Comparison of ENCODE assay signal across 9 cellular contexts in genomic region chrX:30593435-30594200, GRCh38. TPM values are rescaled to one million over a fixed set of nuclear protein-coding genes. Genes with fewer than 3 reads are reported as not detected.
DNase-seq lines count a peak whose midpoint lies in the region; ATAC-seq and TF ChIP-seq lines count a peak whose summit lies in the region.
"Had no signal": no experiment of that assay in that cellular context is flagged by ENCODE, and none has a peak within 500 bp of the region (broad histone marks: within the 10 kb centered on the region; RNA-seq: fewer than 3 reads in every experiment).

No MANE protein-coding gene starts in this region.

- H3K27ac ChIP-seq in gastroesophageal sphincter: no peak overlapping the region
- H3K27ac ChIP-seq in testis: no peak overlapping the region

- intact Hi-C loops in testis (cut with DNase I; ENCODE audit: low total_unique reads): no loop called here

- ATAC-seq in activated naive CD8-positive, alpha-beta T cell treated with anti-CD3 and anti-CD28 coated beads, Interleukin-2, amount 10 ng/mL, durations not matched to agents 7 days and 5 days (ENCODE audit: low read depth): peak; percentile 63
- peak; percentile 43 for ATAC-seq in HG02884 (IDR thresholded peaks at IDR 0.05; ENCODE audit: unreplicated experiment)
- no peak for ATAC-seq in stimulated activated naive CD8-positive, alpha-beta T cell treated with anti-CD3 and anti-CD28 coated beads, Interleukin-15, Interleukin-2, amounts not matched to agents 100 U/mL and 50 U/mL, for 24 hours
- ATAC-seq in gastroesophageal sphincter: no peak

- H3K4me3 Mint-ChIP-seq in activated naive CD8-positive, alpha-beta T cell treated with anti-CD3 and anti-CD28 coated beads, Interleukin-2, amount 10 ng/mL, durations not matched to agents 7 days and 5 days: no peak overlapping the region
- no peak overlapping the region for H3K4me3 Mint-ChIP-seq in activated naive CD8-positive, alpha-beta T cell treated with anti-CD3 and anti-CD28 coated beads for 36 hours

- DNase-seq in activated naive CD8-positive, alpha-beta T cell treated with anti-CD3 and anti-CD28 coated beads, Interleukin-2, amount 10 ng/mL, durations not matched to agents 7 days and 5 days: no peak
- no peak for DNase-seq in activated naive CD8-positive, alpha-beta T cell treated with anti-CD3 and anti-CD28 coated beads for 36 hours
- peak; percentile 9 for DNase-seq in activated CD4-positive, alpha-beta T cell treated with anti-CD3 and anti-CD28 coated beads for 1 hour
- DNase-seq in stimulated activated naive CD8-positive, alpha-beta T cell treated with anti-CD3 and anti-CD28 coated beads, Interleukin-15, Interleukin-2, amounts not matched to agents 100 U/mL and 50 U/mL, for 24 hours: peak; percentile 18
- DNase-seq in SW 1271 (lab: John Stamatoyannopoulos, UW): no peak
- no peak for DNase-seq in testis

- POLR2A ChIA-PET in activated naive CD8-positive, alpha-beta T cell treated with anti-CD3 and anti-CD28 coated beads, Interleukin-2, amount 10 ng/mL, durations not matched to agents 7 days and 5 days (lab: Charles Lee): no interaction called here

- no peak overlapping the region for H3K4me3 ChIP-seq in gastroesophageal sphincter
- no peak overlapping the region for H3K4me3 ChIP-seq in testis

- H3K27me3 Mint-ChIP-seq in activated naive CD8-positive, alpha-beta T cell treated with anti-CD3 and anti-CD28 coated beads, Interleukin-2, amount 10 ng/mL, durations not matched to agents 7 days and 5 days: peaks cover 3% of the 10 kb centered on the region
- peaks cover 7% of the 10 kb centered on the region for H3K27me3 Mint-ChIP-seq in activated naive CD8-positive, alpha-beta T cell treated with anti-CD3 and anti-CD28 coated beads for 36 hours

- 57 to 60% methylated on average over 3 to 5 of the region's 6 CpGs for WGBS in gastroesophageal sphincter (ENCODE audit: low coverage in 1 of 2), 2 donors
- 75 to 82% methylated on average over 5 to 6 of the region's 6 CpGs for WGBS in testis, 2 donors

- H3K4me1 Mint-ChIP-seq in activated naive CD8-positive, alpha-beta T cell treated with anti-CD3 and anti-CD28 coated beads, Interleukin-2, amount 10 ng/mL, durations not matched to agents 7 days and 5 days: peaks cover 5% of the 10 kb centered on the region
- H3K4me1 Mint-ChIP-seq in activated naive CD8-positive, alpha-beta T cell treated with anti-CD3 and anti-CD28 coated beads for 36 hours: peaks cover 23% of the 10 kb centered on the region

- H3K36me3 ChIP-seq in gastroesophageal sphincter: no peaks in the 10 kb centered on the region
- no peaks in the 10 kb centered on the region for H3K36me3 ChIP-seq in testis (ENCODE audit: low read depth, missing control alignments)

- peaks cover 1% of the 10 kb centered on the region for H3K36me3 Mint-ChIP-seq in activated naive CD8-positive, alpha-beta T cell treated with anti-CD3 and anti-CD28 coated beads, Interleukin-2, amount 10 ng/mL, durations not matched to agents 7 days and 5 days
- no peaks in the 10 kb centered on the region for H3K36me3 Mint-ChIP-seq in activated naive CD8-positive, alpha-beta T cell treated with anti-CD3 and anti-CD28 coated beads for 36 hours

- TF ChIP-seq EP300 in gastroesophageal sphincter (IDR thresholded peaks at IDR 0.05): no peak

- H3K27me3 ChIP-seq in gastroesophageal sphincter: no peaks in the 10 kb centered on the region
- H3K27me3 ChIP-seq in testis: no peaks in the 10 kb centered on the region

- no peak overlapping the region for H3K27ac Mint-ChIP-seq in activated naive CD8-positive, alpha-beta T cell treated with anti-CD3 and anti-CD28 coated beads, Interleukin-2, amount 10 ng/mL, durations not matched to agents 7 days and 5 days
- H3K27ac Mint-ChIP-seq in activated naive CD8-positive, alpha-beta T cell treated with anti-CD3 and anti-CD28 coated beads for 36 hours: no peak overlapping the region

- TF ChIP-seq POLR2A in gastroesophageal sphincter (IDR thresholded peaks at IDR 0.05) (no peak), testis (IDR thresholded peaks at IDR 0.05) (no peak)

- H3K9me3 Mint-ChIP-seq in activated naive CD8-positive, alpha-beta T cell treated with anti-CD3 and anti-CD28 coated beads, Interleukin-2, amount 10 ng/mL, durations not matched to agents 7 days and 5 days: no peaks in the 10 kb centered on the region
- no peaks in the 10 kb centered on the region for H3K9me3 Mint-ChIP-seq in activated naive CD8-positive, alpha-beta T cell treated with anti-CD3 and anti-CD28 coated beads for 36 hours

- H3K9me3 ChIP-seq in gastroesophageal sphincter (no peaks in the 10 kb centered on the region), testis (no peaks in the 10 kb centered on the region)

- TF ChIP-seq CTCF in gastroesophageal sphincter (IDR thresholded peaks at IDR 0.05): no peak
- no peak for TF ChIP-seq CTCF in testis (IDR thresholded peaks at IDR 0.05)

- no peaks in the 10 kb centered on the region for H3K4me1 ChIP-seq in gastroesophageal sphincter
- no peaks in the 10 kb centered on the region for H3K4me1 ChIP-seq in testis

RNA-seq across cellular contexts. Expression of gene TASL, which starts 16.1 kb away (rescaled TPM):
- total RNA-seq in activated naive CD8-positive, alpha-beta T cell treated with anti-CD3 and anti-CD28 coated beads, Interleukin-2, amount 10 ng/mL, durations not matched to agents 7 days and 5 days: 1 to 10 TPM; 2.6 to 3.1 TPM
- total RNA-seq in activated naive CD8-positive, alpha-beta T cell treated with anti-CD3 and anti-CD28 coated beads for 36 hours: 1 to 10 TPM; 3.1 to 3.4 TPM
- total RNA-seq in gastroesophageal sphincter (1 to 10 TPM in 2 of 4 donors, under 1 TPM in 1, not detected in 1; 0.46 to 2.0 (median 1.1) TPM), testis (under 1 TPM in 1 of 2 donors, not detected in 1; 0.25 TPM)
- polyA plus RNA-seq in testis (ENCODE audit: insufficient read depth, low read depth, low replicate concordance): 0.66 TPM
- total RNA-seq: dermis microvascular lymphatic vessel endothelial cell had no signal

RNA-seq across cellular contexts. Expression of gene GK, which starts 59.6 kb away (rescaled TPM):
- total RNA-seq in activated naive CD8-positive, alpha-beta T cell treated with anti-CD3 and anti-CD28 coated beads, Interleukin-2, amount 10 ng/mL, durations not matched to agents 7 days and 5 days: 10 to 100 TPM; 12.5 to 13.2 TPM
- 10 to 100 TPM; 30.4 to 32.4 TPM for total RNA-seq in activated naive CD8-positive, alpha-beta T cell treated with anti-CD3 and anti-CD28 coated beads for 36 hours
- total RNA-seq in gastroesophageal sphincter (1 to 10 TPM; 3.4 to 9.6 (median 5.6) TPM), testis (1 to 10 TPM; 3.3 to 5.0 TPM)
- polyA plus RNA-seq in testis (ENCODE audit: insufficient read depth, low read depth, low replicate concordance): 10.5 TPM

Comparison
In these comparisons a context has a peak if more than half of its experiments do, and no peak if none do; other contexts are left out.
1. ATAC-seq: peak in activated naive CD8-positive, alpha-beta T cell treated with anti-CD3 and anti-CD28 coated beads, Interleukin-2, amount 10 ng/mL, durations not matched to agents 7 days and 5 days (single experiment) and HG02884 (single experiment); none in stimulated activated naive CD8-positive, alpha-beta T cell treated with anti-CD3 and anti-CD28 coated beads, Interleukin-15, Interleukin-2, amounts not matched to agents 100 U/mL and 50 U/mL, for 24 hours (single experiment) and gastroesophageal sphincter (single experiment).
2. DNase-seq: peak in activated CD4-positive, alpha-beta T cell treated with anti-CD3 and anti-CD28 coated beads for 1 hour (single experiment) and stimulated activated naive CD8-positive, alpha-beta T cell treated with anti-CD3 and anti-CD28 coated beads, Interleukin-15, Interleukin-2, amounts not matched to agents 100 U/mL and 50 U/mL, for 24 hours (single experiment); none in activated naive CD8-positive, alpha-beta T cell treated with anti-CD3 and anti-CD28 coated beads, Interleukin-2, amount 10 ng/mL, durations not matched to agents 7 days and 5 days (single experiment), activated naive CD8-positive, alpha-beta T cell treated with anti-CD3 and anti-CD28 coated beads for 36 hours (single experiment), SW 1271 (0 of 2) and testis (single experiment).